Comparison of ENCODE assay signal across 20 cellular contexts in the genomic region with DNA sequence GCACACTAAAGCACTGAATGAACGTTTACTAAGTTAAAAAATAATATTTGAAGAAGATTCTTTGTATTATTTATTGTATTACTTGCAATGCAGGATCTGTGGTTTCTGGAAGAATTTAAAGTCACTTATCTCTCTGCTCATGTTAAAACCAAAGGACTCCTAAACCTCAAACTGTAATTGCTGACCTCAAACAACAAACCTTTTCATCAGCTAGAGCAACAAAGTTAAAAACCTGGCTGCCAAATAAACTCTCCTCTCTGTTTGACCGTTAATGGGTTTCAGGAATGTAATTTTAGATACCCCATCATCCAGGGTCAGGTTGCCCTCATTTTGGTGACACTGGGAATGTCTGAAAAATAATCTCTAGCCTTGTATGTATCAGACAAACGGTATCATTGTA.
DNase-seq lines count a peak whose midpoint lies in the region; ATAC-seq and TF ChIP-seq lines count a peak whose summit lies in the region.
"Had no signal": no experiment of that assay in that cellular context is flagged by ENCODE, and none has a peak within 500 bp of the region (broad histone marks: within the 10 kb centered on the region; RNA-seq: fewer than 3 reads in every experiment).

No MANE protein-coding gene starts in this region.

- no peaks in the 10 kb centered on the region for H3K36me3 ChIP-seq in PC-9 (ENCODE audit: low read depth)
- H3K36me3 ChIP-seq: pancreas had no signal

- intact Hi-C loops in PC-9 (cut with micrococcal nuclease; ENCODE audit: unreplicated experiment): no loop called here

- peaks cover 8% of the 10 kb centered on the region for H3K4me1 ChIP-seq in PC-9 (replicated peaks; ENCODE audit: insufficient read depth)
- H3K4me1 ChIP-seq: pancreas had no signal

- no peak overlapping the region for H3K4me3 ChIP-seq in PC-9
- H3K4me3 ChIP-seq in choroid plexus epithelial cell (ENCODE audit: low read depth, low read length): no peak overlapping the region
- H3K4me3 ChIP-seq: pancreas had no signal

- DNase-seq in G401 (ENCODE audit: low spot score): peak; percentile 61
- no peak for DNase-seq in PC-9
- DNase-seq in choroid plexus epithelial cell (ENCODE audit: low read depth): peak; percentile 59
- DNase-seq in osteocyte (ENCODE audit: extremely low spot score, unreplicated experiment): no peak
- no peak for DNase-seq in left lobe of liver (ENCODE audit: low spot score)
- no peak for DNase-seq in KG1 (lab: John Stamatoyannopoulos, UW)
- DNase-seq: activated CD4-positive, alpha-beta T cell treated with anti-CD3 and anti-CD28 coated beads for 36 hours; activated effector memory CD4-positive, alpha-beta T cell treated with anti-CD3 and anti-CD28 coated beads, Interleukin-2, amount 50 U/mL, for 16 hours; amygdala; GF-D8; Kasumi-1; left colon; pancreas; stimulated activated CD4-positive, alpha-beta T cell treated with anti-CD3 and anti-CD28 coated beads, Interleukin-4, amount 100 ng/mL, for 4 hours; stimulated activated CD8-positive, alpha-beta memory T cell treated with anti-CD3 and anti-CD28 coated beads, Interleukin-4, amount 100 ng/mL, for 48 hours; T-helper 9 cell had no signal

- no peaks in the 10 kb centered on the region for H3F3A ChIP-seq in PC-9 (ENCODE audit: insufficient read depth, low read depth)

- no peaks in the 10 kb centered on the region for H3K27me3 Mint-ChIP-seq in osteocyte (ENCODE audit: unreplicated experiment)
- H3K27me3 Mint-ChIP-seq: activated CD4-positive, alpha-beta T cell treated with anti-CD3 and anti-CD28 coated beads for 36 hours; B cell had no signal

- BruUV-seq in PC-9 (replicated peaks; lab: Mats Ljungman, UMichigan): no TSS peak

- H3K4me1 Mint-ChIP-seq in osteocyte (ENCODE audit: unreplicated experiment): peaks cover 20% of the 10 kb centered on the region
- H3K4me1 Mint-ChIP-seq: B cell had no signal

- H3K9me2 ChIP-seq in PC-9 (ENCODE audit: insufficient read depth): no peaks in the 10 kb centered on the region

- in situ Hi-C loops in G401 (cut with HindIII; ENCODE audit: low sequenced_read_pairs): loop anchor here (25.0 kb wide), 1 partner anchor 173 kb away; no protein-coding TSS in a partner anchor

- no peak overlapping the region for H3K4me3 Mint-ChIP-seq in osteocyte (ENCODE audit: unreplicated experiment)
- H3K4me3 Mint-ChIP-seq: activated CD4-positive, alpha-beta T cell treated with anti-CD3 and anti-CD28 coated beads for 36 hours; B cell had no signal

- ATAC-seq in left lobe of liver (no peak), GM18870 (IDR thresholded peaks at IDR 0.05; ENCODE audit: unreplicated experiment) (no peak), HG03354 (IDR thresholded peaks at IDR 0.05; ENCODE audit: poor library complexity, severe bottlenecking, unreplicated experiment) (no peak)
- ATAC-seq: activated CD4-positive, alpha-beta T cell treated with anti-CD3 and anti-CD28 coated beads for 36 hours; left colon; Right ventricle myocardium inferior had no signal

- H3K9me3 Mint-ChIP-seq in osteocyte (ENCODE audit: unreplicated experiment): peaks cover 8% of the 10 kb centered on the region

- peak overlapping the region; percentile 80 for H3K27ac Mint-ChIP-seq in osteocyte (ENCODE audit: unreplicated experiment)
- H3K27ac Mint-ChIP-seq: activated CD4-positive, alpha-beta T cell treated with anti-CD3 and anti-CD28 coated beads for 36 hours; B cell had no signal

- CTCF ChIA-PET in PC-9 (lab: Charles Lee): no interaction called here

- TF ChIP-seq CTCF in PC-9 (conservative IDR thresholded peaks at IDR 0.05): no peak
- TF ChIP-seq CTCF in choroid plexus epithelial cell (conservative IDR thresholded peaks at IDR 0.05; ENCODE audit: low read depth, low read length): no peak
- TF ChIP-seq CTCF in osteocyte (IDR thresholded peaks at IDR 0.05): no peak

- no peaks in the 10 kb centered on the region for H4K20me1 ChIP-seq in PC-9 (ENCODE audit: insufficient read depth)

- no peak overlapping the region for H3K4me2 ChIP-seq in PC-9

- no peak overlapping the region for H3K27ac ChIP-seq in PC-9
- H3K27ac ChIP-seq: pancreas had no signal

- no peaks in the 10 kb centered on the region for H3K27me3 ChIP-seq in PC-9 (ENCODE audit: insufficient read depth, low read depth)
- H3K27me3 ChIP-seq: pancreas had no signal

- no peaks in the 10 kb centered on the region for H3K36me3 Mint-ChIP-seq in osteocyte (ENCODE audit: unreplicated experiment)

- POLR2A ChIA-PET in PC-9 (lab: Charles Lee; ENCODE audit: unreplicated experiment): no interaction called here

- H3K9me3 ChIP-seq in PC-9 (ENCODE audit: insufficient read depth, low read depth): no peaks in the 10 kb centered on the region
- H3K9me3 ChIP-seq: pancreas had no signal

- no peaks in the 10 kb centered on the region for H3K79me2 ChIP-seq in PC-9 (ENCODE audit: low read depth)

- H2AFZ ChIP-seq in PC-9: 0 out of 2 replicates have a peak overlapping the region, but pooled peaks have one; percentile 6

Comparison
In these comparisons a context has a peak if more than half of its experiments do, and no peak if none do; other contexts are left out.
1. DNase-seq: peak in G401 (single experiment) and choroid plexus epithelial cell (single experiment); none in PC-9 (0 of 2), osteocyte (single experiment), left lobe of liver (single experiment) and KG1 (single experiment).